6 cellular contexts compared by ENCODE assay signal in genomic region chr10:85787393-85787792, GRCh38.
"Had no signal": no experiment of that assay in that cellular context is flagged by ENCODE, and none has a peak within 500 bp of the region (broad histone marks: within the 10 kb centered on the region; RNA-seq: fewer than 3 reads in every experiment).

No MANE protein-coding gene starts in this region.

- H3K27me3 Mint-ChIP-seq: IgD-negative memory B cell had no signal

- H3K27ac ChIP-seq: HL-60 had no signal

- H3K27ac Mint-ChIP-seq: GM23338, IgD-negative memory B cell had no signal

- H3K4me3 ChIP-seq: GM23338, HAP-1 had no signal

- H3K4me3 Mint-ChIP-seq: GM23338 had no signal

- H3K36me3 ChIP-seq: HAP-1 had no signal

- H3K4me1 Mint-ChIP-seq: GM23338 had no signal

- DNase-seq: H7, KBM-7 had no signal

- H3K4me1 ChIP-seq: HAP-1 had no signal

- H3K9me3 ChIP-seq: HAP-1 had no signal

- H3K9me3 Mint-ChIP-seq: IgD-negative memory B cell had no signal

- H3K36me3 Mint-ChIP-seq: IgD-negative memory B cell had no signal
